ENCODE assay signal across 9 cellular contexts in genomic region chr17:63998721-63999679, GRCh38. TPM values are rescaled to one million over a fixed set of nuclear protein-coding genes. Genes with fewer than 3 reads are reported as not detected.
DNase-seq lines count a peak whose midpoint lies in the region; ATAC-seq and TF ChIP-seq lines count a peak whose summit lies in the region.
"Had no signal": no experiment of that assay in that cellular context is flagged by ENCODE, and none has a peak within 500 bp of the region (broad histone marks: within the 10 kb centered on the region; RNA-seq: fewer than 3 reads in every experiment).

No MANE protein-coding gene starts in this region.

- H3K9me3 ChIP-seq in esophagus squamous epithelium, result no peaks in the 10 kb centered on the region

- intact Hi-C loops in esophagus squamous epithelium (cut with DNase I), result no loop called here

- TF ChIP-seq CTCF in GM12875 (IDR thresholded peaks at IDR 0.05; ENCODE audit: borderline replicate concordance, insufficient read depth, low read depth, low read length), result no peak
- no peak for TF ChIP-seq CTCF in esophagus squamous epithelium (IDR thresholded peaks at IDR 0.05)
- no peak for TF ChIP-seq CTCF in progenitor cell of endocrine pancreas (IDR thresholded peaks at IDR 0.05; ENCODE audit: unreplicated experiment)

- H3K4me1 ChIP-seq in esophagus squamous epithelium, result peaks cover 12 to 23% (median 14%) of the 10 kb centered on the region in 3 donors

- H3K4me3 Mint-ChIP-seq in T-cell, result peak overlapping the region; percentile 68 to 87 (median 79)
- peak overlapping the region; percentile 52 for H3K4me3 Mint-ChIP-seq in progenitor cell of endocrine pancreas (ENCODE audit: low read depth)

- H3K27ac Mint-ChIP-seq in T-cell (peak overlapping the region; percentile 34 to 64), progenitor cell of endocrine pancreas (no peak overlapping the region)

- 15 to 69% methylated on average over 2 to 10 of the region's 33 CpGs for WGBS in esophagus squamous epithelium, 2 donors

- H3K9me3 Mint-ChIP-seq in T-cell (no peaks in the 10 kb centered on the region), progenitor cell of endocrine pancreas (ENCODE audit: low read depth) (no peaks in the 10 kb centered on the region)

- TF ChIP-seq POLR2A in esophagus squamous epithelium (IDR thresholded peaks at IDR 0.05), result no peak

- H3K4me1 Mint-ChIP-seq in T-cell (peaks cover 23 to 44% (median 42%) of the 10 kb centered on the region in 3 donors), progenitor cell of endocrine pancreas (ENCODE audit: low read depth) (peaks cover 1% of the 10 kb centered on the region)

- H3K36me3 Mint-ChIP-seq in T-cell (peaks cover 8% of the 10 kb centered on the region), progenitor cell of endocrine pancreas (ENCODE audit: insufficient read depth) (no peaks in the 10 kb centered on the region)

- H3K27me3 Mint-ChIP-seq in T-cell, result no peaks in the 10 kb centered on the region
- H3K27me3 Mint-ChIP-seq in progenitor cell of endocrine pancreas, result peaks cover 44% of the 10 kb centered on the region

- H3K27me3 ChIP-seq in esophagus squamous epithelium, result peaks cover 0 to 61% (median 4%) of the 10 kb centered on the region in 4 donors

- ATAC-seq in T-cell (replicated peaks in 1 of 4) (peak; percentile 20 to 43 (median 30)), HG02588 (IDR thresholded peaks at IDR 0.05; ENCODE audit: unreplicated experiment) (no peak), HG03196 (IDR thresholded peaks at IDR 0.05; ENCODE audit: unreplicated experiment) (no peak)

- POLR2A ChIA-PET in T-cell (lab: Charles Lee), result no interaction called here

- DNase-seq in T-cell, result peak in 15 of 34 experiments; percentile 15 to 45 (median 21)
- no peak for DNase-seq in esophagus squamous epithelium (lab: John Stamatoyannopoulos, UW)
- DNase-seq in progenitor cell of endocrine pancreas (ENCODE audit: low spot score, unreplicated experiment), result no peak
- DNase-seq in KG1 (lab: John Stamatoyannopoulos, UW), result no peak
- no peak for DNase-seq in stimulated activated CD4-positive, alpha-beta T cell treated with anti-CD3 and anti-CD28 coated beads, Interleukin-4, amount 100 ng/mL, for 1 hour
- DNase-seq: cerebellar nuclear complex had no signal

- CTCF ChIA-PET in T-cell (lab: Charles Lee), result interaction anchor here in 1 of 2 donors (0.6 to 2.0 kb wide), 3 partner anchors 21 to 307 kb away, joined by 3 to 8 read pairs (median 6); partner anchors contain the start of gene ICAM2

- H3K27ac ChIP-seq in esophagus squamous epithelium, result peak overlapping the region in 3 of 4 donors; percentile 1 to 38 (median 8)

- H3K36me3 ChIP-seq in esophagus squamous epithelium, result no peaks in the 10 kb centered on the region

- H3K4me3 ChIP-seq in GM12875 (ENCODE audit: low read depth, low read length) (peak overlapping the region; percentile 41), esophagus squamous epithelium (peak overlapping the region; percentile 9 to 68 (median 50))

RNA-seq across cellular contexts. Expression of gene PRR29, which starts 0.8 kb away (rescaled TPM):
- total RNA-seq in T-cell (1 to 10 TPM in 3 of 5 donors, under 1 TPM in 2; 0.50 to 1.9 (median 1.1) TPM), esophagus squamous epithelium (under 1 TPM in 1 of 4 donors, not detected in 3; 0.09 TPM), progenitor cell of endocrine pancreas (2.8 and 3.7 TPM in 2 replicates)

RNA-seq across cellular contexts. Expression of gene ICAM2, which starts 21.4 kb away (rescaled TPM):
- total RNA-seq in T-cell (100 to 1,000 TPM in 3 of 5 donors, 10 to 100 TPM in 2; 69.6 to 132 (median 116) TPM), esophagus squamous epithelium (10 to 100 TPM in 2 of 4 donors, 1 to 10 TPM in 1, not detected in 1; 2.8 to 28.8 (median 11.8) TPM), progenitor cell of endocrine pancreas (0.72 and 0.91 TPM in 2 replicates)

RNA-seq across cellular contexts. Expression of gene SCN4A, which starts 26.3 kb away (rescaled TPM):
- total RNA-seq in T-cell (under 1 TPM in 3 of 5 donors, not detected in 2; 0.13 to 0.18 (median 0.13) TPM), esophagus squamous epithelium (under 1 TPM in 2 of 4 donors, not detected in 2; under 0.01 to 0.12 TPM), progenitor cell of endocrine pancreas (0.10 and 0.55 TPM in 2 replicates)

Comparison
In these comparisons a context has a peak if more than half of its experiments do, and no peak if none do; other contexts are left out.
1. ATAC-seq: peak in T-cell (4 of 4); none in HG02588 (single experiment) and HG03196 (single experiment).